ENCODE assay signal across 30 cellular contexts in genomic region chr19:7704280-7705060, GRCh38. TPM values are rescaled to one million over a fixed set of nuclear protein-coding genes. Genes with fewer than 3 reads are reported as not detected.
A peak's percentile ranks its signal among the peaks of the same experiment; 100 is the strongest.
DNase-seq lines count a peak whose midpoint lies in the region; ATAC-seq, FAIRE-seq and TF ChIP-seq lines count a peak whose summit lies in the region.
"Had no signal": no experiment of that assay in that cellular context is flagged by ENCODE, and none has a peak within 500 bp of the region (broad histone marks: within the 10 kb centered on the region; RNA-seq: fewer than 3 reads in every experiment).

No MANE protein-coding gene starts in this region.

- peaks cover 21% of the 10 kb centered on the region for H3K79me2 ChIP-seq in GM12878 (ENCODE audit: control insufficient read depth, insufficient read depth, low read length)
- no peaks in the 10 kb centered on the region for H3K79me2 ChIP-seq in GM23248 (ENCODE audit: insufficient read depth)
- H3K79me2 ChIP-seq: hepatocyte had no signal

- no peak for TF ChIP-seq RAD21 in GM12878 (IDR thresholded peaks at IDR 0.05; ENCODE audit: insufficient read depth, low read depth, low read length)

- no peak for FAIRE-seq in GM12878 (lab: Jason Lieb, UNC)
- FAIRE-seq in HTR-8/SVneo (lab: Jason Lieb, UNC) = no peak

- no peaks in the 10 kb centered on the region for H3F3A ChIP-seq in GM23248 (ENCODE audit: insufficient read depth)

- POLR2A ChIA-PET in GM12878 (lab: Charles Lee) = no interaction called here

- no peak for TF ChIP-seq POLR2A in GM12878 (IDR thresholded peaks at IDR 0.05; ENCODE audit: low read depth, low read length)

- 89% methylated on average over 6 of the region's 6 CpGs for WGBS in GM12878 (ENCODE audit: insufficient coverage, insufficient replicate concordance, low lambda C conversion rate, missing lambda C conversion rate)
- WGBS in GM23248 (ENCODE audit: low coverage in 1 of 2, low lambda C conversion rate in 2 of 2, missing lambda C conversion rate in 2 of 2), 2 experiments = 66 to 71% methylated on average over 6 of the region's 6 CpGs

- intact Hi-C loops in GM12878 (cut with micrococcal nuclease; ENCODE audit: unreplicated experiment) = loop anchor here (5.0 to 10.0 kb wide), 2 partner anchors 103 to 490 kb away; no protein-coding TSS in a partner anchor

- H3K4me1 ChIP-seq in GM12878 (ENCODE audit: control insufficient read depth, insufficient read depth, low read length) (peaks cover 78% of the 10 kb centered on the region), GM23248 (ENCODE audit: insufficient read depth) (no peaks in the 10 kb centered on the region)
- H3K4me1 ChIP-seq: colonic mucosa, uterus had no signal

- H3K36me3 Mint-ChIP-seq in stimulated activated naive CD8-positive, alpha-beta T cell treated with anti-CD3 and anti-CD28 coated beads, Interleukin-15, Interleukin-2, amounts not matched to agents 100 ng/mL and 50 ng/mL, for 24 hours (ENCODE audit: low read depth) = no peaks in the 10 kb centered on the region
- no peaks in the 10 kb centered on the region for H3K36me3 Mint-ChIP-seq in osteocyte (ENCODE audit: unreplicated experiment)

- no peaks in the 10 kb centered on the region for H3K9me3 Mint-ChIP-seq in stimulated activated naive CD8-positive, alpha-beta T cell treated with anti-CD3 and anti-CD28 coated beads, Interleukin-15, Interleukin-2, amounts not matched to agents 100 ng/mL and 50 ng/mL, for 24 hours
- no peaks in the 10 kb centered on the region for H3K9me3 Mint-ChIP-seq in stimulated activated naive CD8-positive, alpha-beta T cell treated with anti-CD3 and anti-CD28 coated beads, Interleukin-15, amount 100 ng/mL, for 72 hours
- H3K9me3 Mint-ChIP-seq in osteocyte (ENCODE audit: unreplicated experiment) = no peaks in the 10 kb centered on the region
- H3K9me3 Mint-ChIP-seq: activated naive CD4-positive, alpha-beta T cell treated with anti-CD3 and anti-CD28 coated beads for 36 hours; effector memory CD8-positive, alpha-beta T cell; HFFc6 had no signal

- H2AFZ ChIP-seq in GM12878 (ENCODE audit: control insufficient read depth, low read depth, low read length) (no peak overlapping the region), GM23248 (no peak overlapping the region)
- H2AFZ ChIP-seq: hepatocyte had no signal

- no peak overlapping the region for H3K4me3 Mint-ChIP-seq in stimulated activated naive CD8-positive, alpha-beta T cell treated with anti-CD3 and anti-CD28 coated beads, Interleukin-15, Interleukin-2, amounts not matched to agents 100 ng/mL and 50 ng/mL, for 24 hours
- H3K4me3 Mint-ChIP-seq in stimulated activated naive CD8-positive, alpha-beta T cell treated with anti-CD3 and anti-CD28 coated beads, Interleukin-15, amount 100 ng/mL, for 72 hours = no peak overlapping the region
- no peak overlapping the region for H3K4me3 Mint-ChIP-seq in osteocyte (ENCODE audit: unreplicated experiment)
- H3K4me3 Mint-ChIP-seq: activated naive CD4-positive, alpha-beta T cell treated with anti-CD3 and anti-CD28 coated beads for 36 hours; HFFc6 had no signal

- BruUV-seq in GM12878 (replicated peaks; lab: Mats Ljungman, UMichigan) = no TSS peak

- ATAC-seq in stimulated activated naive CD8-positive, alpha-beta T cell treated with anti-CD3 and anti-CD28 coated beads, Interleukin-15, amount 100 ng/mL, for 72 hours = no peak
- no peak for ATAC-seq in GM12878
- ATAC-seq: left colon had no signal

- H3K9ac ChIP-seq in GM12878 (ENCODE audit: control insufficient read depth, insufficient read depth, low read length) (no peak overlapping the region), GM23248 (no peak overlapping the region)

- RAD21 ChIA-PET in GM12878 (lab: Charles Lee; ENCODE audit: unreplicated experiment) = interaction anchor here (2.4 kb wide), 1 partner anchor 18 kb away, joined by 7 read pairs; no protein-coding TSS in a partner anchor

- TF ChIP-seq CTCF in GM12878 (IDR thresholded peaks at IDR 0.05 in 2 of 3, conservative IDR thresholded peaks at IDR 0.05 in 1 of 3; ENCODE audit: control insufficient read depth in 2 of 3, extremely low read depth in 1 of 3, insufficient read depth in 1 of 3, low read depth in 3 of 3, low read length in 3 of 3) (no peak), osteocyte (IDR thresholded peaks at IDR 0.05) (no peak)

- no peaks in the 10 kb centered on the region; the same call in 2 of the 3 replicates for H3K9me3 ChIP-seq in GM12878 (replicated peaks; ENCODE audit: control insufficient read depth, insufficient read depth, low read length)
- H3K9me3 ChIP-seq in GM23248 (ENCODE audit: low read depth) = no peaks in the 10 kb centered on the region
- H3K9me3 ChIP-seq: colonic mucosa, MG63, thoracic aorta, uterus had no signal

- no peak overlapping the region for H3K4me3 ChIP-seq in GM12878
- no peak overlapping the region for H3K4me3 ChIP-seq in GM23248
- H3K4me3 ChIP-seq: colonic mucosa, hepatocyte, MG63, SK-N-MC, smooth muscle cell, thoracic aorta, uterus had no signal

- H3K36me3 ChIP-seq in GM12878 (ENCODE audit: control insufficient read depth in 2 of 2, insufficient read depth in 2 of 2, low read length in 1 of 2) (no peaks in the 10 kb centered on the region), GM23248 (ENCODE audit: low read depth) (no peaks in the 10 kb centered on the region)
- H3K36me3 ChIP-seq: colonic mucosa, MG63, thoracic aorta, uterus, WERI-Rb-1 had no signal

- SMC1A ChIA-PET in GM12878 (lab: Charles Lee; ENCODE audit: uncharacterized antibody, unreplicated experiment) = interaction anchor here (1.1 kb wide), 1 partner anchor 95 kb away, joined by 3 read pairs; no protein-coding TSS in a partner anchor

- H3K27ac Mint-ChIP-seq in stimulated activated naive CD8-positive, alpha-beta T cell treated with anti-CD3 and anti-CD28 coated beads, Interleukin-15, Interleukin-2, amounts not matched to agents 100 ng/mL and 50 ng/mL, for 24 hours = peak overlapping the region; percentile 40
- H3K27ac Mint-ChIP-seq in stimulated activated naive CD8-positive, alpha-beta T cell treated with anti-CD3 and anti-CD28 coated beads, Interleukin-15, amount 100 ng/mL, for 72 hours = no peak overlapping the region
- H3K27ac Mint-ChIP-seq in osteocyte (ENCODE audit: unreplicated experiment) = no peak overlapping the region
- H3K27ac Mint-ChIP-seq: activated naive CD4-positive, alpha-beta T cell treated with anti-CD3 and anti-CD28 coated beads for 36 hours; HFFc6 had no signal

- H3K4me2 ChIP-seq in GM12878 (ENCODE audit: control insufficient read depth, insufficient read depth) = no peak overlapping the region; the same call in 1 of the 2 replicates
- H3K4me2 ChIP-seq in GM23248 (ENCODE audit: unreplicated experiment) = no peak overlapping the region
- H3K4me2 ChIP-seq: hepatocyte, smooth muscle cell had no signal

- peak overlapping the region; percentile 99 for H3K27ac ChIP-seq in GM12878 (ENCODE audit: control insufficient read depth, insufficient read depth)
- H3K27ac ChIP-seq in GM23248 = no peak overlapping the region
- H3K27ac ChIP-seq: C4-2B, colonic mucosa, hepatocyte, SK-N-MC, thoracic aorta, uterus, WERI-Rb-1 had no signal

- H3K4me1 Mint-ChIP-seq in stimulated activated naive CD8-positive, alpha-beta T cell treated with anti-CD3 and anti-CD28 coated beads, Interleukin-15, Interleukin-2, amounts not matched to agents 100 ng/mL and 50 ng/mL, for 24 hours (ENCODE audit: low read depth) = peaks cover 66% of the 10 kb centered on the region
- H3K4me1 Mint-ChIP-seq in stimulated activated naive CD8-positive, alpha-beta T cell treated with anti-CD3 and anti-CD28 coated beads, Interleukin-15, amount 100 ng/mL, for 72 hours = peaks cover 78% of the 10 kb centered on the region
- H3K4me1 Mint-ChIP-seq in osteocyte (ENCODE audit: unreplicated experiment) = no peaks in the 10 kb centered on the region

- no peaks in the 10 kb centered on the region for H3K9me2 ChIP-seq in GM23248 (ENCODE audit: insufficient read depth)

- no peak for DNase-seq in stimulated activated naive CD8-positive, alpha-beta T cell treated with anti-CD3 and anti-CD28 coated beads, Interleukin-15, amount 100 ng/mL, for 72 hours
- no peak for DNase-seq in GM12878 (ENCODE audit: low read depth, low spot score)
- no peak for DNase-seq in HTR-8/SVneo (ENCODE audit: insufficient read length, low spot score)
- no peak for DNase-seq in GM23248
- DNase-seq in osteocyte (ENCODE audit: extremely low spot score, unreplicated experiment) = no peak
- DNase-seq: activated naive CD4-positive, alpha-beta T cell treated with anti-CD3 and anti-CD28 coated beads for 36 hours; anterior cingulate cortex; colonic mucosa; effector memory CD8-positive, alpha-beta T cell; foreskin fibroblast; HFFc6; KBM-7; left colon; mesenchymal stem cell; MG63; NCI-H1417 treated with DMSO at 0.1 percent for 48 hours; NCI-H2081 treated with DMSO at 0.1 percent for 48 hours; NCI-H82; uterus; WERI-Rb-1 had no signal

- no peaks in the 10 kb centered on the region for H3K27me3 Mint-ChIP-seq in stimulated activated naive CD8-positive, alpha-beta T cell treated with anti-CD3 and anti-CD28 coated beads, Interleukin-15, Interleukin-2, amounts not matched to agents 100 ng/mL and 50 ng/mL, for 24 hours
- peaks cover 10% of the 10 kb centered on the region for H3K27me3 Mint-ChIP-seq in stimulated activated naive CD8-positive, alpha-beta T cell treated with anti-CD3 and anti-CD28 coated beads, Interleukin-15, amount 100 ng/mL, for 72 hours
- H3K27me3 Mint-ChIP-seq in osteocyte (ENCODE audit: unreplicated experiment) = peaks cover 13% of the 10 kb centered on the region

- no peak for TF ChIP-seq EP300 in GM12878 (IDR thresholded peaks at IDR 0.05; ENCODE audit: borderline replicate concordance in 1 of 2, control insufficient read depth in 1 of 2, low read depth in 2 of 2, low read length in 2 of 2)

- CTCF ChIA-PET in GM12878 (lab: Yijun Ruan, JAX) = interaction anchor here (0.7 to 1.2 kb wide), 2 partner anchors 16 to 94 kb away, joined by 3 read pairs; no protein-coding TSS in a partner anchor

- H4K20me1 ChIP-seq in GM12878 (ENCODE audit: control insufficient read depth, insufficient read depth) (no peaks in the 10 kb centered on the region), GM23248 (ENCODE audit: insufficient read depth) (no peaks in the 10 kb centered on the region)

- H3K27me3 ChIP-seq in GM12878 (replicated peaks in 1 of 2; ENCODE audit: control insufficient read depth in 2 of 2, insufficient read depth in 2 of 2, low read length in 1 of 2) = no peaks in the 10 kb centered on the region
- H3K27me3 ChIP-seq in GM23248 (replicated peaks; ENCODE audit: insufficient read depth) = no peaks in the 10 kb centered on the region; the same call in 1 of the 2 replicates
- H3K27me3 ChIP-seq: colonic mucosa, uterus had no signal

- in situ Hi-C loops in GM12878 (cut with MboI) (loop anchor here (10.0 kb wide), 2 partner anchors 520 to 1180 kb away; no protein-coding TSS in a partner anchor), GM23248 (cut with MboI) (no loop called here)

RNA-seq across cellular contexts. Expression of gene FCER2, which starts 2.5 kb away (rescaled TPM):
- 564 and 607 TPM in 2 replicates for total RNA-seq in GM12878 (2013; cell fraction: nucleolus; rRNA removed)
- total RNA-seq in GM12878 (2014; rRNA removed) (351 and 365 TPM in 2 replicates), GM12878 (2014; rRNA removed; fragmentation: Illumina TruSeq; extraction: Trizol) (218 and 223 TPM in 2 replicates), GM12878 (2021) (359 and 362 TPM in 2 replicates), osteocyte (not detected in 2 replicates)
- 318 TPM for polyA plus RNA-seq in GM12878 (2011; ENCODE audit: low read depth)
- polyA plus RNA-seq in GM12878 (2011; rRNA removed) (170 and 363 TPM in 2 replicates), GM12878 (2014; fragmentation: Illumina TruSeq; extraction: Trizol) (155 and 247 TPM in 2 replicates), GM12878 (2014; fragmentation: Nextera tagmentation; extraction: Ambion mirVana) (10 to 100 TPM; 44.0 to 53.3 TPM), GM12878 (2014; rRNA removed) (424 and 451 TPM in 2 replicates), GM12878 (2016; fragmentation: Nextera tagmentation; extraction: Ambion mirVana) (100 to 1,000 TPM; 214 to 235 TPM), GM23248 (2016; fragmentation: Nextera tagmentation; extraction: Ambion mirVana) (0.33 TPM in 1 of 2 replicates, not detected in the other)
- polyA plus RNA-seq in GM12878 (2011; cell fraction: cytosol; rRNA removed) = 431 and 568 TPM in 2 replicates
- 453 and 458 TPM in 2 replicates for polyA plus RNA-seq in GM12878 (2011; cell fraction: nucleus; rRNA removed)
- 547 and 639 TPM in 2 replicates for polyA plus RNA-seq in GM12878 (2012)
- polyA minus RNA-seq in GM12878 (2011; rRNA and poly(A)+ RNA removed) = 176 and 326 TPM in 2 replicates
- polyA minus RNA-seq in GM12878 (2011; cell fraction: cytosol; rRNA and poly(A)+ RNA removed) = 118 and 125 TPM in 2 replicates
- 98.0 and 111 TPM in 2 replicates for polyA minus RNA-seq in GM12878 (2011; cell fraction: nucleus; rRNA and poly(A)+ RNA removed)
- total RNA-seq in GM23248 (2014; rRNA removed; shearing (Covaris generic)) = not detected in 2 replicates
- total RNA-seq: hepatocyte, HFFc6, myocyte, osteoblast, renal cortical epithelial cell, smooth muscle cell had no signal
- polyA plus RNA-seq: hepatocyte, smooth muscle cell had no signal

RNA-seq across cellular contexts. Expression of gene TRAPPC5, which starts 23.8 kb away (rescaled TPM):
- 23.6 and 30.6 TPM in 2 replicates for total RNA-seq in GM12878 (2013; cell fraction: nucleolus; rRNA removed)
- total RNA-seq in GM12878 (2014; rRNA removed) (139 and 157 TPM in 2 replicates), GM12878 (2014; rRNA removed; fragmentation: Illumina TruSeq; extraction: Trizol) (35.6 and 49.6 TPM in 2 replicates), GM12878 (2021) (168 and 181 TPM in 2 replicates), osteocyte (105 and 108 TPM in 2 replicates)
- polyA plus RNA-seq in GM12878 (2011; ENCODE audit: low read depth) = 30.0 TPM
- polyA plus RNA-seq in GM12878 (2011; rRNA removed) (20.7 and 58.1 TPM in 2 replicates), GM12878 (2014; fragmentation: Illumina TruSeq; extraction: Trizol) (0.78 and 7.1 TPM in 2 replicates), GM12878 (2014; fragmentation: Nextera tagmentation; extraction: Ambion mirVana) (10 to 100 TPM in 1 of 2 experiments, 1 to 10 TPM in 1; 4.2 to 22.5 TPM), GM12878 (2014; rRNA removed) (120 and 182 TPM in 2 replicates), GM12878 (2016; fragmentation: Nextera tagmentation; extraction: Ambion mirVana) (100 to 1,000 TPM; 197 to 210 TPM), GM23248 (2016; fragmentation: Nextera tagmentation; extraction: Ambion mirVana) (203 and 207 TPM in 2 replicates)
- 26.7 and 76.7 TPM in 2 replicates for polyA plus RNA-seq in GM12878 (2011; cell fraction: cytosol; rRNA removed)
- 40.0 and 59.6 TPM in 2 replicates for polyA plus RNA-seq in GM12878 (2011; cell fraction: nucleus; rRNA removed)
- 129 and 198 TPM in 2 replicates for polyA plus RNA-seq in GM12878 (2012)
- polyA minus RNA-seq in GM12878 (2011; rRNA and poly(A)+ RNA removed) = 60.6 and 61.7 TPM in 2 replicates
- 34.7 and 43.8 TPM in 2 replicates for polyA minus RNA-seq in GM12878 (2011; cell fraction: cytosol; rRNA and poly(A)+ RNA removed)
- polyA minus RNA-seq in GM12878 (2011; cell fraction: nucleus; rRNA and poly(A)+ RNA removed) = 5.2 and 20.9 TPM in 2 replicates
- total RNA-seq in GM23248 (2014; rRNA removed; shearing (Covaris generic)) = 68.1 and 134 TPM in 2 replicates

RNA-seq across cellular contexts. Expression of gene CLEC4G, which starts 27.4 kb away (rescaled TPM):
- not detected in 2 replicates for total RNA-seq in GM12878 (2013; cell fraction: nucleolus; rRNA removed)
- total RNA-seq in GM12878 (2014; rRNA removed) (not detected in 2 replicates), GM12878 (2014; rRNA removed; fragmentation: Illumina TruSeq; extraction: Trizol) (not detected in 2 replicates), GM12878 (2021) (not detected in 2 replicates), osteocyte (not detected in 2 replicates)
- polyA plus RNA-seq in GM12878 (2011; ENCODE audit: low read depth) = not detected
- polyA plus RNA-seq in GM12878 (2011; rRNA removed) (not detected in 2 replicates), GM12878 (2014; fragmentation: Illumina TruSeq; extraction: Trizol) (0.04 TPM in 1 of 2 replicates, not detected in the other), GM12878 (2014; fragmentation: Nextera tagmentation; extraction: Ambion mirVana) (not detected), GM12878 (2014; rRNA removed) (not detected in 2 replicates), GM12878 (2016; fragmentation: Nextera tagmentation; extraction: Ambion mirVana) (not detected), GM23248 (2016; fragmentation: Nextera tagmentation; extraction: Ambion mirVana) (not detected in 2 replicates)
- polyA plus RNA-seq in GM12878 (2011; cell fraction: cytosol; rRNA removed) = 0.05 and 0.09 TPM in 2 replicates
- polyA plus RNA-seq in GM12878 (2011; cell fraction: nucleus; rRNA removed) = not detected in 2 replicates
- polyA plus RNA-seq in GM12878 (2012) = not detected in 2 replicates
- not detected in 2 replicates for polyA minus RNA-seq in GM12878 (2011; rRNA and poly(A)+ RNA removed)
- polyA minus RNA-seq in GM12878 (2011; cell fraction: cytosol; rRNA and poly(A)+ RNA removed) = not detected in 2 replicates
- polyA minus RNA-seq in GM12878 (2011; cell fraction: nucleus; rRNA and poly(A)+ RNA removed) = not detected in 2 replicates
- not detected in 2 replicates for total RNA-seq in GM23248 (2014; rRNA removed; shearing (Covaris generic))
- total RNA-seq: activated naive CD4-positive, alpha-beta T cell treated with anti-CD3 and anti-CD28 coated beads for 36 hours; hepatocyte; HFFc6; myocyte; osteoblast; renal cortical epithelial cell; smooth muscle cell; T-helper 2 cell treated with Interferon-gamma antibody and Interleukin-4, amounts not matched to agents 100 ng/mL and 5 ng/mL, for 36 hours; uterus had no signal
- polyA plus RNA-seq: hepatocyte, smooth muscle cell had no signal

RNA-seq across cellular contexts. Expression of gene MCEMP1, which starts 27.6 kb away (rescaled TPM):
- total RNA-seq in GM12878 (2013; cell fraction: nucleolus; rRNA removed) = not detected in 2 replicates
- total RNA-seq in GM12878 (2014; rRNA removed) = 0.16 and 0.23 TPM in 2 replicates
- total RNA-seq in GM12878 (2014; rRNA removed; fragmentation: Illumina TruSeq; extraction: Trizol) = 0.13 TPM in 1 of 2 replicates, not detected in the other
- total RNA-seq in GM12878 (2021) = 0.26 and 0.48 TPM in 2 replicates
- not detected for polyA plus RNA-seq in GM12878 (2011; ENCODE audit: low read depth)
- polyA plus RNA-seq in GM12878 (2011; rRNA removed) = 0.08 TPM in 1 of 2 replicates, not detected in the other
- 0.08 and 0.25 TPM in 2 replicates for polyA plus RNA-seq in GM12878 (2011; cell fraction: cytosol; rRNA removed)
- polyA plus RNA-seq in GM12878 (2011; cell fraction: nucleus; rRNA removed) = 0.10 and 0.23 TPM in 2 replicates
- polyA plus RNA-seq in GM12878 (2012) = not detected in 2 replicates
- 0.37 TPM in 1 of 2 replicates, not detected in the other for polyA plus RNA-seq in GM12878 (2014; fragmentation: Illumina TruSeq; extraction: Trizol)
- polyA plus RNA-seq in GM12878 (2014; fragmentation: Nextera tagmentation; extraction: Ambion mirVana) = under 1 TPM; 0.26 to 0.55 TPM
- 0.26 and 0.33 TPM in 2 replicates for polyA plus RNA-seq in GM12878 (2014; rRNA removed)
- polyA plus RNA-seq in GM12878 (2016; fragmentation: Nextera tagmentation; extraction: Ambion mirVana) = under 1 TPM in 1 of 2 experiments, not detected in 1; 0.09 TPM
- 0.72 TPM in 1 of 2 replicates, not detected in the other for polyA minus RNA-seq in GM12878 (2011; rRNA and poly(A)+ RNA removed)
- not detected in 2 replicates for polyA minus RNA-seq in GM12878 (2011; cell fraction: cytosol; rRNA and poly(A)+ RNA removed)
- polyA minus RNA-seq in GM12878 (2011; cell fraction: nucleus; rRNA and poly(A)+ RNA removed) = not detected in 2 replicates
- not detected in 2 replicates for total RNA-seq in GM23248 (2014; rRNA removed; shearing (Covaris generic))
- polyA plus RNA-seq in GM23248 (2016; fragmentation: Nextera tagmentation; extraction: Ambion mirVana) = not detected in 2 replicates
- total RNA-seq in osteocyte = not detected in 2 replicates
- total RNA-seq: activated naive CD4-positive, alpha-beta T cell treated with anti-CD3 and anti-CD28 coated beads for 36 hours; hepatocyte; HFFc6; left colon; myocyte; osteoblast; renal cortical epithelial cell; smooth muscle cell; T-helper 2 cell treated with Interferon-gamma antibody and Interleukin-4, amounts not matched to agents 100 ng/mL and 5 ng/mL, for 36 hours had no signal
- polyA plus RNA-seq: hepatocyte, smooth muscle cell had no signal

RNA-seq across cellular contexts. Expression of gene RETN, which starts 35.6 kb away (rescaled TPM):
- total RNA-seq in GM12878 (2013; cell fraction: nucleolus; rRNA removed) = not detected in 2 replicates
- not detected in 2 replicates for total RNA-seq in GM12878 (2014; rRNA removed)
- total RNA-seq in GM12878 (2014; rRNA removed; fragmentation: Illumina TruSeq; extraction: Trizol) = not detected in 2 replicates
- not detected in 2 replicates for total RNA-seq in GM12878 (2021)
- not detected for polyA plus RNA-seq in GM12878 (2011; ENCODE audit: low read depth)
- polyA plus RNA-seq in GM12878 (2011; rRNA removed) = not detected in 2 replicates
- not detected in 2 replicates for polyA plus RNA-seq in GM12878 (2011; cell fraction: cytosol; rRNA removed)
- polyA plus RNA-seq in GM12878 (2011; cell fraction: nucleus; rRNA removed) = not detected in 2 replicates
- not detected in 2 replicates for polyA plus RNA-seq in GM12878 (2012)
- 0.26 TPM in 1 of 2 replicates, not detected in the other for polyA plus RNA-seq in GM12878 (2014; fragmentation: Illumina TruSeq; extraction: Trizol)
- not detected for polyA plus RNA-seq in GM12878 (2014; fragmentation: Nextera tagmentation; extraction: Ambion mirVana)
- polyA plus RNA-seq in GM12878 (2014; rRNA removed) = not detected in 2 replicates
- polyA plus RNA-seq in GM12878 (2016; fragmentation: Nextera tagmentation; extraction: Ambion mirVana) = not detected
- not detected in 2 replicates for polyA minus RNA-seq in GM12878 (2011; rRNA and poly(A)+ RNA removed)
- polyA minus RNA-seq in GM12878 (2011; cell fraction: cytosol; rRNA and poly(A)+ RNA removed) = not detected in 2 replicates
- not detected in 2 replicates for polyA minus RNA-seq in GM12878 (2011; cell fraction: nucleus; rRNA and poly(A)+ RNA removed)
- not detected in 2 replicates for total RNA-seq in GM23248 (2014; rRNA removed; shearing (Covaris generic))
- polyA plus RNA-seq in GM23248 (2016; fragmentation: Nextera tagmentation; extraction: Ambion mirVana) = not detected in 2 replicates
- total RNA-seq in osteocyte = not detected in 2 replicates
- total RNA-seq: activated naive CD4-positive, alpha-beta T cell treated with anti-CD3 and anti-CD28 coated beads for 36 hours; colonic mucosa; hepatocyte; HFFc6; left colon; myocyte; osteoblast; renal cortical epithelial cell; smooth muscle cell; T-helper 2 cell treated with Interferon-gamma antibody and Interleukin-4, amounts not matched to agents 100 ng/mL and 5 ng/mL, for 36 hours; thoracic aorta; uterus had no signal
- polyA plus RNA-seq: smooth muscle cell had no signal

Comparison
In these comparisons a context has a peak if more than half of its experiments do, and no peak if none do; other contexts are left out.
1. RNA of gene FCER2, which starts 2.5 kb away (total RNA-seq): 218 to 607 TPM in GM12878; not detected in GM23248 and not detected in osteocyte; every median in the first group is over 100 times any median in the second.